Comparison of ENCODE assay signal across 8 cellular contexts in genomic region chr6:25369450-25370086, GRCh38.
DNase-seq lines count a peak whose midpoint lies in the region; ATAC-seq and TF ChIP-seq lines count a peak whose summit lies in the region.

No MANE protein-coding gene starts in this region.

- intact Hi-C loops in natural killer cell (cut with micrococcal nuclease): no loop called here

- DNase-seq in D341Med (ENCODE audit: low spot score): peak; percentile 84
- DNase-seq in NCI-H1694 treated with DMSO at 0.1 percent for 48 hours (lab: John Stamatoyannopoulos, UW): peak; percentile 92
- peak; percentile 63 for DNase-seq in kidney tubule cell (ENCODE audit: low spot score)
- DNase-seq in ecto neural progenitor cell (ENCODE audit: low spot score): no peak
- no peak for DNase-seq in GM10266 (ENCODE audit: extremely low spot score)
- no peak for DNase-seq in natural killer cell

- no peaks in the 10 kb centered on the region for H3K27me3 Mint-ChIP-seq in activated naive CD8-positive, alpha-beta T cell
- peaks cover 0 to 8% of the 10 kb centered on the region in 2 donors for H3K27me3 Mint-ChIP-seq in natural killer cell (ENCODE audit: low read depth in 2 of 2)

- peaks cover 10% of the 10 kb centered on the region for H3K36me3 Mint-ChIP-seq in activated naive CD8-positive, alpha-beta T cell
- H3K36me3 Mint-ChIP-seq in natural killer cell: no peaks in the 10 kb centered on the region

- peaks cover 91% of the 10 kb centered on the region for H3K4me1 Mint-ChIP-seq in activated naive CD8-positive, alpha-beta T cell (ENCODE audit: low read depth)
- peaks cover 21 to 32% of the 10 kb centered on the region in 2 donors for H3K4me1 Mint-ChIP-seq in natural killer cell

- peaks cover 10% of the 10 kb centered on the region for H3K9me3 Mint-ChIP-seq in activated naive CD8-positive, alpha-beta T cell (ENCODE audit: low read depth)
- no peaks in the 10 kb centered on the region for H3K9me3 Mint-ChIP-seq in natural killer cell

- peak overlapping the region; percentile 96 for H3K27ac Mint-ChIP-seq in activated naive CD8-positive, alpha-beta T cell
- no peak overlapping the region for H3K27ac Mint-ChIP-seq in natural killer cell

- H3K4me3 Mint-ChIP-seq in activated naive CD8-positive, alpha-beta T cell: peak overlapping the region; percentile 87
- no peak overlapping the region for H3K4me3 Mint-ChIP-seq in natural killer cell

- ATAC-seq in GM18498 (IDR thresholded peaks at IDR 0.05; ENCODE audit: unreplicated experiment) (no peak), natural killer cell (no peak)

- TF ChIP-seq CTCF in GM10266 (IDR thresholded peaks at IDR 0.05; ENCODE audit: control insufficient read depth, insufficient read depth, low read depth, missing control alignments): no peak
- no peak for TF ChIP-seq CTCF in natural killer cell (IDR thresholded peaks at IDR 0.05)

Comparison
In these comparisons a context has a peak if more than half of its experiments do, and no peak if none do; other contexts are left out.
1. DNase-seq: peak in D341Med (single experiment), NCI-H1694 treated with DMSO at 0.1 percent for 48 hours (single experiment) and kidney tubule cell (single experiment); none in ecto neural progenitor cell (single experiment), GM10266 (single experiment) and natural killer cell (single experiment).